ENCODE assay signal across 18 cellular contexts in genomic region chrX:110015915-110016314, GRCh38. TPM values are rescaled to one million over a fixed set of nuclear protein-coding genes. Genes with fewer than 3 reads are reported as not detected.
DNase-seq lines count a peak whose midpoint lies in the region; ATAC-seq and TF ChIP-seq lines count a peak whose summit lies in the region.
"Had no signal": no experiment of that assay in that cellular context is flagged by ENCODE, and none has a peak within 500 bp of the region (broad histone marks: within the 10 kb centered on the region; RNA-seq: fewer than 3 reads in every experiment).

No MANE protein-coding gene starts in this region.

- H3K36me3 ChIP-seq in SJCRH30: peaks cover 2% of the 10 kb centered on the region; the same call in 1 of the 2 replicates
- H3K36me3 ChIP-seq in endodermal cell (ENCODE audit: control insufficient read depth, insufficient read depth, low read length): no peaks in the 10 kb centered on the region
- peaks cover 0 to 3% of the 10 kb centered on the region in 2 experiments for H3K36me3 ChIP-seq in mesenchymal stem cell (ENCODE audit: control insufficient read depth in 1 of 2, insufficient read depth in 2 of 2, low read depth in 1 of 2, low read length in 2 of 2)
- no peaks in the 10 kb centered on the region for H3K36me3 ChIP-seq in prostate gland

- no peaks in the 10 kb centered on the region for H3K9me3 Mint-ChIP-seq in endodermal cell

- peaks cover 7% of the 10 kb centered on the region for H3K79me1 ChIP-seq in mesenchymal stem cell (replicated peaks; ENCODE audit: low read length, poor library complexity, severe bottlenecking)

- WGBS in endodermal cell (ENCODE audit: insufficient coverage in 1 of 2, insufficient read length in 1 of 2), 2 experiments: 85 to 89% methylated on average over 4 to 5 of the region's 5 CpGs
- 76% methylated on average over 5 of the region's 5 CpGs for WGBS in mesenchymal stem cell
- 74% methylated on average over 5 of the region's 5 CpGs for WGBS in prostate gland

- H2BK5ac ChIP-seq in mesenchymal stem cell (ENCODE audit: low read depth, low read length, poor library complexity, severe bottlenecking): no peak overlapping the region

- H3K9ac ChIP-seq in endodermal cell (ENCODE audit: extremely low read depth, low read length, poor library complexity, severe bottlenecking) (no peak overlapping the region), mesenchymal stem cell (ENCODE audit: low read length) (no peak overlapping the region)

- no peak overlapping the region for H2BK12ac ChIP-seq in mesenchymal stem cell (ENCODE audit: low read length in 2 of 2)

- no peak overlapping the region for H3K23ac ChIP-seq in mesenchymal stem cell (ENCODE audit: low read length in 2 of 2)

- H3K27ac Mint-ChIP-seq in endodermal cell: no peak overlapping the region

- DNase-seq in SJCRH30 (peak; percentile 52 to 80), endodermal cell (no peak), mesenchymal stem cell (no peak), sciatic nerve (ENCODE audit: low spot score) (no peak), KG1 (lab: John Stamatoyannopoulos, UW) (no peak), GM03348 (ENCODE audit: low spot score) (no peak), prostate gland (ENCODE audit: low spot score) (no peak)
- DNase-seq: COR-L47, DMS153, EL, MM.1S, NCI-H1105 treated with DMSO at 0.1 percent for 48 hours, NCI-H187 treated with DMSO at 0.1 percent for 48 hours, NCI-H2171 treated with DMSO at 0.1 percent for 48 hours, NCI-H774 had no signal

- H3K4me3 ChIP-seq in SJCRH30: no peak overlapping the region
- no peak overlapping the region for H3K4me3 ChIP-seq in endodermal cell (ENCODE audit: low read length)
- H3K4me3 ChIP-seq in mesenchymal stem cell (ENCODE audit: insufficient read depth in 1 of 2, low read depth in 1 of 2, low read length in 2 of 2): no peak overlapping the region
- H3K4me3 ChIP-seq in prostate gland: no peak overlapping the region
- H3K4me3 ChIP-seq: A549 had no signal

- no peak for TF ChIP-seq POLR2A in prostate gland (IDR thresholded peaks at IDR 0.05)

- H3K27me3 ChIP-seq in SJCRH30 (no peaks in the 10 kb centered on the region), endodermal cell (ENCODE audit: control insufficient read depth, insufficient read depth, low read length, poor library complexity, severe bottlenecking) (no peaks in the 10 kb centered on the region), mesenchymal stem cell (ENCODE audit: control insufficient read depth in 1 of 2, insufficient read depth in 1 of 2, low read length in 2 of 2) (peaks cover 0 to 37% of the 10 kb centered on the region in 2 experiments), prostate gland (replicated peaks; ENCODE audit: insufficient read depth) (no peaks in the 10 kb centered on the region)

- peak; percentile 74 for ATAC-seq in sciatic nerve
- ATAC-seq: A549, HepG2 had no signal

- no peak overlapping the region for H2BK120ac ChIP-seq in mesenchymal stem cell (ENCODE audit: low read depth, low read length)

- H3K18ac ChIP-seq in mesenchymal stem cell (ENCODE audit: low read depth in 1 of 2, low read length in 2 of 2): peak overlapping the region in 1 of 2 experiments; percentile 48

- no peak overlapping the region for H3K4me3 Mint-ChIP-seq in endodermal cell

- no peak overlapping the region for H4K91ac ChIP-seq in mesenchymal stem cell (ENCODE audit: low read length)

- no peak overlapping the region for H3K4me2 ChIP-seq in mesenchymal stem cell (ENCODE audit: low read length, poor library complexity, severe bottlenecking)
- H3K4me2 ChIP-seq: A549 had no signal

- no peak overlapping the region for H2AFZ ChIP-seq in mesenchymal stem cell (ENCODE audit: low read depth, low read length)

- H3K27ac ChIP-seq in SJCRH30: peak overlapping the region; percentile 81
- peak overlapping the region; percentile 24 for H3K27ac ChIP-seq in endodermal cell (ENCODE audit: low read depth, low read length)
- no peak overlapping the region for H3K27ac ChIP-seq in mesenchymal stem cell (ENCODE audit: low read length, poor library complexity, severe bottlenecking)
- no peak overlapping the region for H3K27ac ChIP-seq in prostate gland
- H3K27ac ChIP-seq: A549, C4-2B had no signal

- peaks cover 15% of the 10 kb centered on the region for H3K36me3 Mint-ChIP-seq in endodermal cell (ENCODE audit: low read depth)

- TF ChIP-seq CTCF in endodermal cell (conservative IDR thresholded peaks at IDR 0.05) (no peak), prostate gland (IDR thresholded peaks at IDR 0.05) (no peak)

- no peak overlapping the region for H2AK5ac ChIP-seq in mesenchymal stem cell (ENCODE audit: low read length, severe bottlenecking)

- peak overlapping the region; percentile 54 for H4K8ac ChIP-seq in mesenchymal stem cell (ENCODE audit: low read length)

- H3K14ac ChIP-seq in mesenchymal stem cell (ENCODE audit: low read length in 2 of 2): no peak overlapping the region

- H3K9me3 ChIP-seq in SJCRH30 (replicated peaks) (no peaks in the 10 kb centered on the region), endodermal cell (ENCODE audit: control insufficient read depth, low read length) (no peaks in the 10 kb centered on the region), mesenchymal stem cell (ENCODE audit: control insufficient read depth, low read length) (no peaks in the 10 kb centered on the region), prostate gland (no peaks in the 10 kb centered on the region)
- H3K9me3 ChIP-seq: A549 had no signal

- intact Hi-C loops in sciatic nerve (cut with DNase I): no loop called here
- intact Hi-C loops in prostate gland (cut with DNase I): no loop called here

- H3K4me1 Mint-ChIP-seq in endodermal cell: peaks cover 21% of the 10 kb centered on the region

- H3K27me3 Mint-ChIP-seq in endodermal cell (ENCODE audit: insufficient read depth): no peaks in the 10 kb centered on the region

- H2BK15ac ChIP-seq in mesenchymal stem cell (ENCODE audit: low read depth, poor library complexity, severe bottlenecking): no peak overlapping the region

- H3K4ac ChIP-seq in mesenchymal stem cell (ENCODE audit: low read depth in 1 of 2, low read length in 2 of 2): no peak overlapping the region

- H3K4me1 ChIP-seq in SJCRH30 (peaks cover 32% of the 10 kb centered on the region), endodermal cell (ENCODE audit: control insufficient read depth, insufficient read depth, low read length) (peaks cover 4% of the 10 kb centered on the region), mesenchymal stem cell (ENCODE audit: control insufficient read depth, insufficient read depth, low read depth, low read length) (no peaks in the 10 kb centered on the region), prostate gland (replicated peaks) (no peaks in the 10 kb centered on the region)

RNA-seq across cellular contexts. Expression of gene TMEM164, which starts 13.0 kb away (rescaled TPM):
- total RNA-seq in SJCRH30 (2014; rRNA removed; shearing (Covaris generic)): 22.8 and 27.4 TPM in 2 replicates
- total RNA-seq in endodermal cell (10 to 100 TPM; 30.4 to 50.7 TPM), sciatic nerve (12.8 TPM), prostate gland (100 to 1,000 TPM in 1 of 2 donors, 10 to 100 TPM in 1; 45.5 to 445 TPM)
- polyA plus RNA-seq in endodermal cell (2013, experiment 1 of 2): 19.3 TPM
- 23.4 TPM for polyA plus RNA-seq in endodermal cell (2013, experiment 2 of 2)
- 20.3 TPM for polyA plus RNA-seq in mesenchymal stem cell (2013, experiment 1 of 2)
- 18.8 TPM for polyA plus RNA-seq in mesenchymal stem cell (2013, experiment 2 of 2)

Comparison
In these comparisons a context has a peak if more than half of its experiments do, and no peak if none do; other contexts are left out.
1. DNase-seq: peak in SJCRH30 (2 of 2); none in endodermal cell (single experiment), mesenchymal stem cell (single experiment), sciatic nerve (single experiment), KG1 (single experiment), GM03348 (single experiment) and prostate gland (single experiment).
2. H3K27ac ChIP-seq: peak in SJCRH30 (single experiment) and endodermal cell (single experiment); none in mesenchymal stem cell (single experiment) and prostate gland (0 of 2).